ENCODE assay signal across 22 cellular contexts in genomic region chr20:38986663-38987062, GRCh38. TPM values are rescaled to one million over a fixed set of nuclear protein-coding genes. Genes with fewer than 3 reads are reported as not detected.
DNase-seq lines count a peak whose midpoint lies in the region; ATAC-seq, FAIRE-seq and TF ChIP-seq lines count a peak whose summit lies in the region.
"Had no signal": no experiment of that assay in that cellular context is flagged by ENCODE, and none has a peak within 500 bp of the region (broad histone marks: within the 10 kb centered on the region; RNA-seq: fewer than 3 reads in every experiment).

No MANE protein-coding gene starts in this region.

- no peaks in the 10 kb centered on the region for H3K27me3 ChIP-seq in heart left ventricle
- H3K27me3 ChIP-seq in subcutaneous abdominal adipose tissue (ENCODE audit: control insufficient read depth in 5 of 5, insufficient read depth in 4 of 5, low read length in 5 of 5), result no peaks in the 10 kb centered on the region
- H3K27me3 ChIP-seq: adrenal gland had no signal

- DNase-seq in GM18507 (ENCODE audit: extremely low spot score, insufficient read length, low read depth), result no peak
- no peak for DNase-seq in heart left ventricle
- DNase-seq in NCI-H774 (lab: John Stamatoyannopoulos, UW), result no peak
- no peak for DNase-seq in progenitor cell of endocrine pancreas (ENCODE audit: low spot score, unreplicated experiment)
- no peak for DNase-seq in middle frontal gyrus (ENCODE audit: extremely low spot score, low spot score)
- DNase-seq: activated CD4-positive, alpha-beta T cell treated with anti-CD3 and anti-CD28 coated beads for 48 hours; activated T-cell treated with anti-CD3 and anti-CD28 coated beads, Interleukin-2, amount 50 U/mL, for 48 hours; adrenal gland; CD8-positive, alpha-beta T cell; kidney glomerular epithelial cell; naive B cell; NCI-H1417 treated with DMSO at 0.1 percent for 48 hours; NCI-H226; PC-3; stimulated activated CD4-positive, alpha-beta T cell treated with anti-CD3 and anti-CD28 coated beads, Interleukin-2, amount 100 ng/mL, for 24 hours had no signal

- FAIRE-seq in GM18507 (lab: Jason Lieb, UNC), result peak; percentile 73
- FAIRE-seq: G401.6 had no signal

- H3K27me3 Mint-ChIP-seq in progenitor cell of endocrine pancreas, result no peaks in the 10 kb centered on the region
- H3K27me3 Mint-ChIP-seq: dendritic cell treated with granulocyte-macrophage colony-stimulating factor and Interleukin-4, amounts not matched to agents 40 ng/mL and 50 ng/mL, for 4 days; IgD-negative memory B cell; naive B cell had no signal

- peaks cover 10% of the 10 kb centered on the region for H3K36me3 Mint-ChIP-seq in progenitor cell of endocrine pancreas (ENCODE audit: insufficient read depth)

- no peak overlapping the region for H3K9ac ChIP-seq in subcutaneous abdominal adipose tissue (ENCODE audit: low read length in 5 of 5)

- H3K27ac ChIP-seq in angular gyrus (ENCODE audit: low read depth, low read length) (peak overlapping the region; percentile 65), heart left ventricle (peak overlapping the region in 6 of 12 donors; percentile 29 to 69 (median 62)), subcutaneous abdominal adipose tissue (ENCODE audit: low read depth, low read length) (peak overlapping the region; percentile 35)

- TF ChIP-seq POLR2A in heart left ventricle (IDR thresholded peaks at IDR 0.05), result no peak

- 65 to 83% (median 72%) methylated on average over 2 of the region's 2 CpGs for WGBS in heart left ventricle, 4 donors

- H3K4me3 ChIP-seq in heart left ventricle (peak overlapping the region in 1 of 12 donors; percentile 29), subcutaneous abdominal adipose tissue (ENCODE audit: low read depth in 1 of 5, low read length in 5 of 5) (no peak overlapping the region)
- H3K4me3 ChIP-seq: adrenal gland had no signal

- H3K4me3 Mint-ChIP-seq in progenitor cell of endocrine pancreas (ENCODE audit: low read depth), result no peak overlapping the region
- H3K4me3 Mint-ChIP-seq: CD8-positive, alpha-beta T cell; dendritic cell treated with granulocyte-macrophage colony-stimulating factor and Interleukin-4, amounts not matched to agents 40 ng/mL and 50 ng/mL, for 4 days; naive B cell; T-helper 1 cell treated with Interleukin-12 subunit alpha and Interleukin-12 subunit beta and Interleukin-4 antibody, amounts not matched to agents 30 μg/mL and 1 μg/mL, for 36 hours had no signal

- intact Hi-C loops in heart left ventricle (cut with DNase I), result no loop called here

- no peak for TF ChIP-seq CTCF in heart left ventricle (IDR thresholded peaks at IDR 0.05)
- no peak for TF ChIP-seq CTCF in progenitor cell of endocrine pancreas (IDR thresholded peaks at IDR 0.05; ENCODE audit: unreplicated experiment)

- peaks cover 0 to 37% (median 23%) of the 10 kb centered on the region in 12 donors for H3K4me1 ChIP-seq in heart left ventricle
- H3K4me1 ChIP-seq in subcutaneous abdominal adipose tissue (ENCODE audit: control insufficient read depth in 5 of 5, insufficient read depth in 5 of 5, low read length in 5 of 5), result peaks cover 5 to 29% (median 18%) of the 10 kb centered on the region in 5 donors

- H3K4me1 Mint-ChIP-seq in progenitor cell of endocrine pancreas (ENCODE audit: low read depth), result peaks cover 6% of the 10 kb centered on the region

- no peaks in the 10 kb centered on the region for H3K9me3 ChIP-seq in heart left ventricle
- H3K9me3 ChIP-seq in subcutaneous abdominal adipose tissue (ENCODE audit: control insufficient read depth in 5 of 5, low read length in 5 of 5), result no peaks in the 10 kb centered on the region
- H3K9me3 ChIP-seq: adrenal gland had no signal

- H3K27ac Mint-ChIP-seq in progenitor cell of endocrine pancreas, result no peak overlapping the region
- H3K27ac Mint-ChIP-seq: CD8-positive, alpha-beta T cell; dendritic cell treated with granulocyte-macrophage colony-stimulating factor and Interleukin-4, amounts not matched to agents 40 ng/mL and 50 ng/mL, for 4 days; IgD-negative memory B cell; T-helper 1 cell treated with Interleukin-12 subunit alpha and Interleukin-12 subunit beta and Interleukin-4 antibody, amounts not matched to agents 30 μg/mL and 1 μg/mL, for 36 hours had no signal

- peaks cover 0 to 50% (median 37%) of the 10 kb centered on the region in 9 donors for H3K36me3 ChIP-seq in heart left ventricle
- peaks cover 2 to 31% (median 16%) of the 10 kb centered on the region in 5 donors for H3K36me3 ChIP-seq in subcutaneous abdominal adipose tissue (ENCODE audit: control insufficient read depth in 5 of 5, insufficient read depth in 5 of 5, low read length in 5 of 5)
- H3K36me3 ChIP-seq: adrenal gland had no signal

- peak in 3 of 4 donors; percentile 31 to 62 (median 32) for ATAC-seq in heart left ventricle
- ATAC-seq in HG02571 (IDR thresholded peaks at IDR 0.05; ENCODE audit: unreplicated experiment), result no peak
- ATAC-seq: CD8-positive, alpha-beta T cell; PC-3 had no signal

- no peaks in the 10 kb centered on the region for H3K9me3 Mint-ChIP-seq in progenitor cell of endocrine pancreas (ENCODE audit: low read depth)
- H3K9me3 Mint-ChIP-seq: CD8-positive, alpha-beta T cell; dendritic cell treated with granulocyte-macrophage colony-stimulating factor and Interleukin-4, amounts not matched to agents 40 ng/mL and 50 ng/mL, for 4 days; IgD-negative memory B cell; naive B cell; T-helper 1 cell treated with Interleukin-12 subunit alpha and Interleukin-12 subunit beta and Interleukin-4 antibody, amounts not matched to agents 30 μg/mL and 1 μg/mL, for 36 hours had no signal

RNA-seq across cellular contexts. Expression of gene DHX35, which starts 24.5 kb away (rescaled TPM):
- total RNA-seq in heart left ventricle (10 to 100 TPM in 8 of 9 donors, 1 to 10 TPM in 1; 9.9 to 41.7 (median 11.2) TPM), progenitor cell of endocrine pancreas (14.4 and 14.5 TPM in 2 replicates)
- 1 to 10 TPM; 6.0 to 7.9 TPM for polyA plus RNA-seq in heart left ventricle
